Comparison of ENCODE assay signal across 17 cellular contexts in the genomic region with DNA sequence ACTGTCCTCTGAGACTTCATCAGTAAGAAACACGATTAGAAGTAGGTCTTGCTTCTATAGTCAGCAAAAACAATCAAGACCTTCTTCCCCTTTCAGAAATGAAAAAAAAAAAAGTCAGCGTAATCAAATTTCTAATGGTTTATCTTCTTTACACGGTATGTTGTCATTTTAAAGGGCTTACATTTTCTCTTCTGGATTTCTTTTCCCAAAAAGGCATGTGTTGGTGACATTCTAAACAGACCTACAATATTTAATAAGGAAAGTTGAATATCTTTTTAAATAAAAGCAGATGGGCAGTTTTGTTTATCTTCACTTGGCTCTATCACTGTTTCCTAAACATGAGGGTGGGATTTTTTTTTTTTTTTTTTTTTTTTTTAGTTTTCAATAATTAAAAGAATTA.
DNase-seq lines count a peak whose midpoint lies in the region; ATAC-seq, FAIRE-seq and TF ChIP-seq lines count a peak whose summit lies in the region.
"Had no signal": no experiment of that assay in that cellular context is flagged by ENCODE, and none has a peak within 500 bp of the region (broad histone marks: within the 10 kb centered on the region; RNA-seq: fewer than 3 reads in every experiment).

No MANE protein-coding gene starts in this region.

- no TSS peak for BruUV-seq in K562 (replicated peaks; lab: Mats Ljungman, UMichigan)

- no peak overlapping the region for H2AFZ ChIP-seq in K562 (ENCODE audit: low read depth, low read length)

- ATAC-seq in heart left ventricle (no peak), Right ventricle myocardium inferior (no peak), K562 (no peak)
- ATAC-seq: CD8-positive, alpha-beta T cell had no signal

- H3K9ac ChIP-seq in K562 (ENCODE audit: insufficient read depth in 1 of 2, low read depth in 2 of 2, low read length in 2 of 2) (no peak overlapping the region), kidney (ENCODE audit: low read length in 2 of 2) (no peak overlapping the region)

- peaks cover 0 to 27% (median 12%) of the 10 kb centered on the region in 12 donors for H3K4me1 ChIP-seq in heart left ventricle
- H3K4me1 ChIP-seq in K562 (replicated peaks in 1 of 2; ENCODE audit: control insufficient read depth in 2 of 2, insufficient read depth in 2 of 2, low read length in 2 of 2), result no peaks in the 10 kb centered on the region; a peak in 1 of 5 replicates
- H3K4me1 ChIP-seq in kidney (ENCODE audit: control insufficient read depth in 1 of 2, insufficient read depth in 1 of 2, low read depth in 1 of 2, low read length in 2 of 2), result peaks cover 0 to 4% of the 10 kb centered on the region in 2 donors

- H3K27me3 ChIP-seq in heart left ventricle (no peaks in the 10 kb centered on the region), K562 (ENCODE audit: control insufficient read depth in 2 of 2, insufficient read depth in 2 of 2, low read length in 2 of 2) (no peaks in the 10 kb centered on the region)

- in situ Hi-C loops in K562 (cut with MboI), result no loop called here

- FAIRE-seq in K562 (lab: Jason Lieb, UNC) (no peak), kidney (lab: Jason Lieb, UNC) (peak; percentile 76)
- FAIRE-seq: D721Med, GM19239 had no signal

- H3K4me2 ChIP-seq in K562 (ENCODE audit: insufficient read depth, low read length), result no peak overlapping the region

- POLR2A ChIA-PET in K562 (lab: Yijun Ruan, JAX), result no interaction called here

- TF ChIP-seq POLR2A in heart left ventricle (IDR thresholded peaks at IDR 0.05) (no peak), K562 (conservative IDR thresholded peaks at IDR 0.05) (no peak)

- CTCF ChIA-PET in K562 (lab: Yijun Ruan, JAX; ENCODE audit: low intra/inter-chr PET ratio), result no interaction called here

- TF ChIP-seq CTCF in heart left ventricle (IDR thresholded peaks at IDR 0.05) (no peak), K562 (IDR thresholded peaks at IDR 0.05 in 2 of 3, conservative IDR thresholded peaks at IDR 0.05 in 1 of 3; ENCODE audit: insufficient read depth in 2 of 3, low read depth in 1 of 3, low read length in 3 of 3) (no peak), kidney (IDR thresholded peaks at IDR 0.05; ENCODE audit: borderline replicate concordance, extremely low read depth, insufficient read depth) (no peak)

- H3K36me3 ChIP-seq in heart left ventricle (no peaks in the 10 kb centered on the region), K562 (ENCODE audit: control insufficient read depth, insufficient read depth, low read length) (no peaks in the 10 kb centered on the region), kidney (ENCODE audit: control insufficient read depth in 1 of 2, insufficient read depth in 2 of 2, low read length in 2 of 2) (no peaks in the 10 kb centered on the region)

- H3K4me3 ChIP-seq in heart left ventricle, result no peak overlapping the region
- H3K4me3 ChIP-seq in K562, result no peak overlapping the region
- no peak overlapping the region for H3K4me3 ChIP-seq in kidney (ENCODE audit: low read length in 2 of 2)

- H3K9me3 ChIP-seq in heart left ventricle (peaks cover 0 to 10% (median 0%) of the 10 kb centered on the region in 12 donors), K562 (replicated peaks; ENCODE audit: control insufficient read depth, insufficient read depth, low read depth, low read length) (no peaks in the 10 kb centered on the region), kidney (ENCODE audit: control insufficient read depth in 1 of 2, low read length in 2 of 2) (no peaks in the 10 kb centered on the region)

- DNase-seq in heart left ventricle, result no peak
- DNase-seq in Right ventricle myocardium inferior (ENCODE audit: missing footprints), result no peak
- peak; percentile 30 for DNase-seq in SK-N-DZ (ENCODE audit: low spot score)
- no peak for DNase-seq in K562 (ENCODE audit: extremely low read depth in 1 of 4, low spot score in 3 of 4)
- no peak for DNase-seq in kidney
- no peak for DNase-seq in DMS 273 treated with DMSO at 0.1 percent for 48 hours (lab: John Stamatoyannopoulos, UW)
- no peak for DNase-seq in stimulated activated CD4-positive, alpha-beta T cell treated with anti-CD3 and anti-CD28 coated beads, Interleukin-4, amount 100 ng/mL, for 24 hours
- no peak for DNase-seq in NCI-H82 treated with DMSO at 0.1 percent for 48 hours (lab: John Stamatoyannopoulos, UW; ENCODE audit: unreplicated experiment)
- DNase-seq: CD8-positive, alpha-beta T cell; COR-L47; DMS53; GF-D8; GOT3; H9 had no signal

- no peak for TF ChIP-seq EP300 in K562 (IDR thresholded peaks at IDR 0.05; ENCODE audit: low read length)

- H3K27ac ChIP-seq in heart left ventricle (peak overlapping the region in 9 of 12 donors; percentile 15 to 70 (median 36)), K562 (ENCODE audit: extremely low read depth, low read depth, low read length) (no peak overlapping the region), kidney (ENCODE audit: low read depth in 2 of 2, low read length in 2 of 2) (no peak overlapping the region)
- H3K27ac ChIP-seq: 22Rv1 had no signal

- no peaks in the 10 kb centered on the region for H4K20me1 ChIP-seq in K562 (replicated peaks; ENCODE audit: control insufficient read depth, insufficient read depth, low read length)

- H3K79me2 ChIP-seq in K562 (ENCODE audit: control insufficient read depth, insufficient read depth, low read length), result no peaks in the 10 kb centered on the region

- no peaks in the 10 kb centered on the region for H3K9me1 ChIP-seq in K562 (ENCODE audit: control insufficient read depth, insufficient read depth, low read length)

- intact Hi-C loops in heart left ventricle (cut with DNase I), result no loop called here
- intact Hi-C loops in Right ventricle myocardium inferior (cut with DNase I), result no loop called here
- intact Hi-C loops in K562 (cut with micrococcal nuclease), result no loop called here
- intact Hi-C loops in kidney (cut with DNase I), result no loop called here

- TF ChIP-seq RAD21 in K562 (CRISPR knock-in tag; conservative IDR thresholded peaks at IDR 0.05 in 1 of 2, IDR thresholded peaks at IDR 0.05 in 1 of 2), result no peak

- 47 to 59% (median 52%) methylated on average over 3 of the region's 3 CpGs for WGBS in heart left ventricle, 4 donors
- 31% methylated on average over 3 of the region's 3 CpGs for WGBS in K562 (ENCODE audit: insufficient coverage, low coverage, missing lambda C conversion rate)

TF ChIP-seq in K562, 482 proteins besides CTCF, POLR2A, EP300 and RAD21:
- TF ChIP-seq DMBX1 (CRISPR knock-in tag; IDR thresholded peaks at IDR 0.05; ENCODE audit: borderline replicate concordance), result no peak
- TF ChIP-seq HDAC8 (tag; IDR thresholded peaks at IDR 0.05), result no peak
- 0 out of 2 replicates have a peak, but pooled peaks have one; percentile 17 for TF ChIP-seq ZNF316 (IDR thresholded peaks at IDR 0.05)
- peak in 1 of 3 experiments; percentile 15; a peak in 1 of 6 replicates for TF ChIP-seq ZBTB11 (CRISPR knock-in tag; IDR thresholded peaks at IDR 0.05)

Comparison
In these comparisons a context has a peak if more than half of its experiments do, and no peak if none do; other contexts are left out.
1. H3K27ac ChIP-seq: peak in heart left ventricle (9 of 12); none in K562 (single experiment) and kidney (0 of 2).